In genomic region chr17:65297384-65297783, GRCh38 we compare ENCODE assay signal across 21 cellular contexts.
DNase-seq lines count a peak whose midpoint lies in the region; ATAC-seq and TF ChIP-seq lines count a peak whose summit lies in the region.
"Had no signal": no experiment of that assay in that cellular context is flagged by ENCODE, and none has a peak within 500 bp of the region (broad histone marks: within the 10 kb centered on the region; RNA-seq: fewer than 3 reads in every experiment).

No MANE protein-coding gene starts in this region.

- H3K36me3 ChIP-seq in SJCRH30: no peaks in the 10 kb centered on the region
- H3K36me3 ChIP-seq: SJSA1 had no signal

- no peak for TF ChIP-seq CTCF in fibroblast of mammary gland (conservative IDR thresholded peaks at IDR 0.05; ENCODE audit: control insufficient read depth, insufficient read depth, low read depth, low read length)

- peaks cover 19% of the 10 kb centered on the region; the same call in 1 of the 2 replicates for H3K4me1 ChIP-seq in SJCRH30
- H3K4me1 ChIP-seq: SJSA1 had no signal

- H3K27me3 ChIP-seq in SJCRH30: no peaks in the 10 kb centered on the region

- no peak for ATAC-seq in HG02870 (IDR thresholded peaks at IDR 0.05; ENCODE audit: unreplicated experiment)
- ATAC-seq: PC-3 had no signal

- H3K4me3 ChIP-seq in SJCRH30 (no peak overlapping the region), fibroblast of mammary gland (ENCODE audit: control insufficient read depth, low read depth, low read length) (no peak overlapping the region), skeletal muscle cell (ENCODE audit: low read depth, low read length) (no peak overlapping the region)
- H3K4me3 ChIP-seq: coronary artery, SJSA1 had no signal

- H3K27ac ChIP-seq in SJCRH30: peak overlapping the region; percentile 38; the same call in 1 of the 2 replicates
- H3K27ac ChIP-seq: C4-2B, coronary artery, epithelial cell of prostate, SJSA1 had no signal

- H3K9me3 ChIP-seq in SJCRH30 (replicated peaks): no peaks in the 10 kb centered on the region

- DNase-seq in NCI-H2171 treated with DMSO at 0.1 percent for 48 hours (lab: John Stamatoyannopoulos, UW) (peak; percentile 8), NCI-H2171 (lab: John Stamatoyannopoulos, UW) (no peak), SJCRH30 (peak in 1 of 2 experiments; percentile 48), fibroblast of mammary gland (ENCODE audit: low read depth) (peak; percentile 85), skeletal muscle cell (ENCODE audit: low read depth) (peak; percentile 40), COR-L47 (lab: John Stamatoyannopoulos, UW) (no peak), kidney glomerular epithelial cell (lab: John Stamatoyannopoulos, UW) (no peak)
- DNase-seq: 8988T; activated CD4-positive, alpha-beta T cell treated with anti-CD3 and anti-CD28 coated beads for 1 hour; activated gamma-delta T cell; aorta; DMS153; H9; NCI-H1930; NCI-H526; PC-3 had no signal

Comparison
In these comparisons a context has a peak if more than half of its experiments do, and no peak if none do; other contexts are left out.
1. DNase-seq: peak in NCI-H2171 treated with DMSO at 0.1 percent for 48 hours (single experiment), fibroblast of mammary gland (single experiment) and skeletal muscle cell (single experiment); none in NCI-H2171 (single experiment), COR-L47 (single experiment) and kidney glomerular epithelial cell (single experiment).